In the genomic region with DNA sequence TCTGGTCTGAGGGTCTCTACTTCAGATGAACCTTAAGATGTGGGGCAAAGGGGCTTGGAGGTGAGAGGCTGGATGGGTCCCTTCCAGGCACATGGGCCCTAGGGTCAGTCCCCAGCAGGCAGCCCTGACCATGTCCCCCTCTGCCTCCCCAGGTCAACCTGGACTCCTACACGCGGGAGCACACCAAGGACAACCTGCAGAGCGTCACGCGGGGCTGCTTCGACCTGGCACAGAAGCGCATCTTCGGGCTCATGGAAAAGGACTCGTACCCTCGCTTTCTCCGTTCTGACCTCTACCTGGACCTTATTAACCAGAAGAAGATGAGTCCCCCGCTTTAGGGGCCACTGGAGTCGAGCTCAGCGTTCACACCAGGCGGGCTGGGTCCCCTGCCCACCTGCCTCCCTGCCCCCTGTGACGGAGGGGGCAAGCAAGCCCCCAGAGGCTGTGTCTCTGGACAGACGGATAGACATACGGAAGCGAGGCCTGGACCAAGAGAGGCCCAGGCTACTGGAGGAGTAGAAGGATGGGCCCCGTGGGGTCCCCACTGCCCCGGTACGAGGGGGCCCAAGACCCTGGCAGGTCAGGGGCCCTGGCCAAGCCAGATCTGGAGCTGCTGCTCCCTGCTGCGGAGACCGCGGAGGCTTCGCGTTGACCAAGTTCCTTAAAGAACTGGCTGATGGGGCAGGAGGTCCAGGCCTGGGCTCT, we compare ENCODE assay signal across 19 cellular contexts.
DNase-seq lines count a peak whose midpoint lies in the region; ATAC-seq and TF ChIP-seq lines count a peak whose summit lies in the region.
"Had no signal": no experiment of that assay in that cellular context is flagged by ENCODE, and none has a peak within 500 bp of the region (broad histone marks: within the 10 kb centered on the region; RNA-seq: fewer than 3 reads in every experiment).

No MANE protein-coding gene starts in this region.

- H3K36me3 Mint-ChIP-seq in stimulated activated memory B cell treated with anti-CD40 and anti-IgM and Interleukin-4, amounts not matched to agents 10 μg/mL and 1 μg/mL and 100 μg/mL, for 72 hours, result peaks cover 47% of the 10 kb centered on the region

- H4K20me1 ChIP-seq in smooth muscle cell (ENCODE audit: low read depth), result peaks cover 28% of the 10 kb centered on the region

- ATAC-seq in lower lobe of right lung (no peak), HG02870 (IDR thresholded peaks at IDR 0.05; ENCODE audit: unreplicated experiment) (no peak), GM18520 (IDR thresholded peaks at IDR 0.05; ENCODE audit: unreplicated experiment) (no peak)
- ATAC-seq in stimulated activated memory B cell treated with anti-CD40 and anti-IgM and Interleukin-4, amounts not matched to agents 10 μg/mL and 1 μg/mL and 100 μg/mL, for 72 hours, result no peak

- H3K4me3 Mint-ChIP-seq in stimulated activated memory B cell treated with anti-CD40 and anti-IgM and Interleukin-4, amounts not matched to agents 10 μg/mL and 1 μg/mL and 100 μg/mL, for 72 hours, result no peak overlapping the region
- H3K4me3 Mint-ChIP-seq: IgD-negative memory B cell had no signal

- DNase-seq in MG63 (no peak), cardiac fibroblast (ENCODE audit: low read depth in 2 of 2) (no peak), lower lobe of right lung (peak; percentile 42), smooth muscle cell (lab: John Stamatoyannopoulos, UW; ENCODE audit: unreplicated experiment) (no peak), GM03348 (ENCODE audit: low spot score) (no peak)
- DNase-seq: amygdala; BE2C; colonic mucosa; DMS 273 treated with DMSO at 0.1 percent for 48 hours; GOT3; midbrain; NCI-H187; NCI-H446 treated with DMSO at 0.1 percent for 48 hours; SIG-M5; stimulated activated CD4-positive, alpha-beta T cell treated with anti-CD3 and anti-CD28 coated beads, Interleukin-4, amount 100 ng/mL, for 24 hours had no signal

- H3K27me3 ChIP-seq in MG63, result no peaks in the 10 kb centered on the region
- H3K27me3 ChIP-seq in lower lobe of right lung (ENCODE audit: low read depth), result no peaks in the 10 kb centered on the region
- H3K27me3 ChIP-seq in smooth muscle cell (ENCODE audit: low read depth), result no peaks in the 10 kb centered on the region
- H3K27me3 ChIP-seq: BE2C, colonic mucosa had no signal

- H3K9ac ChIP-seq in smooth muscle cell (ENCODE audit: low read depth), result no peak overlapping the region

- no peaks in the 10 kb centered on the region for H3K9me3 ChIP-seq in MG63
- H3K9me3 ChIP-seq in lower lobe of right lung, result no peaks in the 10 kb centered on the region
- no peaks in the 10 kb centered on the region for H3K9me3 ChIP-seq in smooth muscle cell (replicated peaks; ENCODE audit: low read depth)
- H3K9me3 ChIP-seq: BE2C, colonic mucosa had no signal

- H3K4me3 ChIP-seq in MG63 (peak overlapping the region; percentile 67), cardiac fibroblast (replicated peaks in 1 of 2; ENCODE audit: low read depth in 2 of 2, low read length in 2 of 2) (peak overlapping the region; percentile 14 to 18), lower lobe of right lung (peak overlapping the region; percentile 62), smooth muscle cell (no peak overlapping the region)
- H3K4me3 ChIP-seq: colonic mucosa had no signal

- H3K4me1 Mint-ChIP-seq in stimulated activated memory B cell treated with anti-CD40 and anti-IgM and Interleukin-4, amounts not matched to agents 10 μg/mL and 1 μg/mL and 100 μg/mL, for 72 hours, result peaks cover 46% of the 10 kb centered on the region

- peaks cover 13% of the 10 kb centered on the region for H3F3A ChIP-seq in smooth muscle cell (ENCODE audit: low read depth)

- H3K27ac ChIP-seq in lower lobe of right lung (peak overlapping the region; percentile 36), smooth muscle cell (ENCODE audit: low read depth) (no peak overlapping the region)
- H3K27ac ChIP-seq: colonic mucosa had no signal

- H3K79me2 ChIP-seq in smooth muscle cell (ENCODE audit: low read depth), result peaks cover 41% of the 10 kb centered on the region

- TF ChIP-seq CTCF in cardiac fibroblast (IDR thresholded peaks at IDR 0.05; ENCODE audit: low read depth, low read length) (no peak), lower lobe of right lung (IDR thresholded peaks at IDR 0.05) (no peak), smooth muscle cell (IDR thresholded peaks at IDR 0.05; ENCODE audit: borderline replicate concordance, insufficient read depth, poor library complexity, severe bottlenecking) (no peak)

- H3K4me1 ChIP-seq in lower lobe of right lung, result peaks cover 61% of the 10 kb centered on the region
- peaks cover 16% of the 10 kb centered on the region for H3K4me1 ChIP-seq in smooth muscle cell (ENCODE audit: low read depth)
- H3K4me1 ChIP-seq: colonic mucosa had no signal

- intact Hi-C loops in lower lobe of right lung (cut with DNase I), result no loop called here

- H2AFZ ChIP-seq in smooth muscle cell (ENCODE audit: low read depth), result no peak overlapping the region

- no peaks in the 10 kb centered on the region for H3K9me3 Mint-ChIP-seq in stimulated activated memory B cell treated with anti-CD40 and anti-IgM and Interleukin-4, amounts not matched to agents 10 μg/mL and 1 μg/mL and 100 μg/mL, for 72 hours
- H3K9me3 Mint-ChIP-seq: IgD-negative memory B cell had no signal

- H3K4me2 ChIP-seq in smooth muscle cell, result peak overlapping the region; percentile 100

- WGBS in smooth muscle cell (ENCODE audit: low lambda C conversion rate), result 98% methylated on average over 27 of the region's 27 CpGs

- H3K36me3 ChIP-seq in MG63 (peaks cover 43% of the 10 kb centered on the region), lower lobe of right lung (peaks cover 56% of the 10 kb centered on the region), smooth muscle cell (ENCODE audit: low read depth) (no peaks in the 10 kb centered on the region)

- no peaks in the 10 kb centered on the region for H3K27me3 Mint-ChIP-seq in stimulated activated memory B cell treated with anti-CD40 and anti-IgM and Interleukin-4, amounts not matched to agents 10 μg/mL and 1 μg/mL and 100 μg/mL, for 72 hours

- no peak overlapping the region for H3K27ac Mint-ChIP-seq in stimulated activated memory B cell treated with anti-CD40 and anti-IgM and Interleukin-4, amounts not matched to agents 10 μg/mL and 1 μg/mL and 100 μg/mL, for 72 hours
- H3K27ac Mint-ChIP-seq: IgD-negative memory B cell had no signal
